ENCODE assay signal across 12 cellular contexts in the genomic region with DNA sequence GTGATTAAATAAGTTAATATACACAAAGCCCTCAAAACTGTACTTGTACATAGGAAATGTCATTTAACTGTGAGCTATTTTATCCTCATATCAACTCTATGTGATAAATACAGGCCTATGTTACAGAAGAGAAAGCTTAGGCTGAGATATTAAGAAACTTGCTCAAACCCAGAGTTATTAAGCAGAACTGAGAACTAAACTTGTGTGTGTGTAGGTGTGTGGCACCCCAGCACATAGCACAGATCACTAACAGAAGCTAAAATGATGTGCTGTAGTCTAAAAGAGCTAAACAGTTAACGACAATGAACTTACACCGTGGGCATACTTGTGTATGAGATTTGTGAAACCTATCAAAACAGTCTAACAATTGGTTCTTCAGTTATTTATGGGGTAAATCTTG. TPM values are rescaled to one million over a fixed set of nuclear protein-coding genes. Genes with fewer than 3 reads are reported as not detected.
DNase-seq lines count a peak whose midpoint lies in the region; ATAC-seq and TF ChIP-seq lines count a peak whose summit lies in the region.
"Had no signal": no experiment of that assay in that cellular context is flagged by ENCODE, and none has a peak within 500 bp of the region (broad histone marks: within the 10 kb centered on the region; RNA-seq: fewer than 3 reads in every experiment).

No MANE protein-coding gene starts in this region.

- no peaks in the 10 kb centered on the region for H3K9me3 ChIP-seq in Peyer's patch

- H3K4me1 Mint-ChIP-seq in activated CD4-positive, alpha-beta T cell treated with anti-CD3 and anti-CD28 coated beads, Interleukin-2, amount 10 ng/mL, durations not matched to agents 24 days and 14 days, result peaks cover 8% of the 10 kb centered on the region

- TF ChIP-seq CTCF in GM12864 (IDR thresholded peaks at IDR 0.05; ENCODE audit: low read depth, low read length, missing control alignments) (no peak), Peyer's patch (IDR thresholded peaks at IDR 0.05) (no peak)

- H3K36me3 ChIP-seq in Peyer's patch, result peaks cover 0 to 6% (median 0%) of the 10 kb centered on the region in 3 donors

- H3K27ac Mint-ChIP-seq in activated CD4-positive, alpha-beta T cell treated with anti-CD3 and anti-CD28 coated beads, Interleukin-2, amount 10 ng/mL, durations not matched to agents 24 days and 14 days, result no peak overlapping the region
- H3K27ac Mint-ChIP-seq: stimulated activated naive CD8-positive, alpha-beta T cell treated with anti-CD3 and anti-CD28 coated beads, Interleukin-15, amount 100 ng/mL, for 72 hours had no signal

- H3K27ac ChIP-seq in Peyer's patch, result no peak overlapping the region

- intact Hi-C loops in activated CD4-positive, alpha-beta T cell treated with anti-CD3 and anti-CD28 coated beads, Interleukin-2, amount 10 ng/mL, durations not matched to agents 24 days and 14 days (cut with micrococcal nuclease), result no loop called here

- no peak overlapping the region for H3K4me3 ChIP-seq in GM12864 (ENCODE audit: low read depth, low read length)
- H3K4me3 ChIP-seq in Peyer's patch, result no peak overlapping the region

- no peak overlapping the region for H3K4me3 Mint-ChIP-seq in activated CD4-positive, alpha-beta T cell treated with anti-CD3 and anti-CD28 coated beads, Interleukin-2, amount 10 ng/mL, durations not matched to agents 24 days and 14 days
- H3K4me3 Mint-ChIP-seq: nephron progenitor cell; stimulated activated naive CD8-positive, alpha-beta T cell treated with anti-CD3 and anti-CD28 coated beads, Interleukin-15, amount 100 ng/mL, for 72 hours had no signal

- no peaks in the 10 kb centered on the region for H3K9me3 Mint-ChIP-seq in activated CD4-positive, alpha-beta T cell treated with anti-CD3 and anti-CD28 coated beads, Interleukin-2, amount 10 ng/mL, durations not matched to agents 24 days and 14 days
- H3K9me3 Mint-ChIP-seq: nephron progenitor cell; stimulated activated naive CD8-positive, alpha-beta T cell treated with anti-CD3 and anti-CD28 coated beads, Interleukin-15, amount 100 ng/mL, for 72 hours had no signal

- no peaks in the 10 kb centered on the region for H3K27me3 Mint-ChIP-seq in activated CD4-positive, alpha-beta T cell treated with anti-CD3 and anti-CD28 coated beads, Interleukin-2, amount 10 ng/mL, durations not matched to agents 24 days and 14 days
- H3K27me3 Mint-ChIP-seq: stimulated activated naive CD8-positive, alpha-beta T cell treated with anti-CD3 and anti-CD28 coated beads, Interleukin-15, amount 100 ng/mL, for 72 hours had no signal

- H3K4me1 ChIP-seq in Peyer's patch, result peaks cover 0 to 5% (median 2%) of the 10 kb centered on the region in 4 donors

- no peak for TF ChIP-seq POLR2A in Peyer's patch (IDR thresholded peaks at IDR 0.05)

- ATAC-seq in GM19351 (IDR thresholded peaks at IDR 0.05; ENCODE audit: unreplicated experiment) (peak; percentile 90), HG02759 (IDR thresholded peaks at IDR 0.05; ENCODE audit: unreplicated experiment) (peak; percentile 75), HG03457 (IDR thresholded peaks at IDR 0.05; ENCODE audit: unreplicated experiment) (peak; percentile 51)
- ATAC-seq: stimulated activated naive CD8-positive, alpha-beta T cell treated with anti-CD3 and anti-CD28 coated beads, Interleukin-15, amount 100 ng/mL, for 72 hours had no signal

- H3K27me3 ChIP-seq in Peyer's patch, result no peaks in the 10 kb centered on the region

- DNase-seq in GM12864 (ENCODE audit: low read depth), result peak; percentile 47
- no peak for DNase-seq in Peyer's patch
- no peak for DNase-seq in kidney glomerular epithelial cell (lab: John Stamatoyannopoulos, UW)
- no peak for DNase-seq in COLO668 (lab: John Stamatoyannopoulos, UW; ENCODE audit: unreplicated experiment)
- DNase-seq in activated CD4-positive, alpha-beta T cell treated with anti-CD3 and anti-CD28 coated beads, Interleukin-2, amount 10 ng/mL, durations not matched to agents 24 days and 14 days, result no peak
- DNase-seq: activated CD8-positive, alpha-beta memory T cell treated with anti-CD3 and anti-CD28 coated beads, Interleukin-2, amount 50 U/mL, for 48 hours; NCI-H1092 treated with DMSO at 0.1 percent for 48 hours; nephron progenitor cell; stimulated activated naive CD8-positive, alpha-beta T cell treated with anti-CD3 and anti-CD28 coated beads, Interleukin-15, amount 100 ng/mL, for 72 hours had no signal

- H3K36me3 Mint-ChIP-seq in activated CD4-positive, alpha-beta T cell treated with anti-CD3 and anti-CD28 coated beads, Interleukin-2, amount 10 ng/mL, durations not matched to agents 24 days and 14 days (ENCODE audit: low read depth), result peaks cover 12% of the 10 kb centered on the region

RNA-seq across cellular contexts. Expression of a gene that starts 34.5 kb away (rescaled TPM):
- total RNA-seq in Peyer's patch, result 10 to 100 TPM; 39.4 to 74.3 (median 62.9) TPM
- total RNA-seq in activated CD4-positive, alpha-beta T cell treated with anti-CD3 and anti-CD28 coated beads, Interleukin-2, amount 10 ng/mL, durations not matched to agents 24 days and 14 days, result 121 and 126 TPM in 2 replicates
